22 cellular contexts compared by ENCODE assay signal in the genomic region with DNA sequence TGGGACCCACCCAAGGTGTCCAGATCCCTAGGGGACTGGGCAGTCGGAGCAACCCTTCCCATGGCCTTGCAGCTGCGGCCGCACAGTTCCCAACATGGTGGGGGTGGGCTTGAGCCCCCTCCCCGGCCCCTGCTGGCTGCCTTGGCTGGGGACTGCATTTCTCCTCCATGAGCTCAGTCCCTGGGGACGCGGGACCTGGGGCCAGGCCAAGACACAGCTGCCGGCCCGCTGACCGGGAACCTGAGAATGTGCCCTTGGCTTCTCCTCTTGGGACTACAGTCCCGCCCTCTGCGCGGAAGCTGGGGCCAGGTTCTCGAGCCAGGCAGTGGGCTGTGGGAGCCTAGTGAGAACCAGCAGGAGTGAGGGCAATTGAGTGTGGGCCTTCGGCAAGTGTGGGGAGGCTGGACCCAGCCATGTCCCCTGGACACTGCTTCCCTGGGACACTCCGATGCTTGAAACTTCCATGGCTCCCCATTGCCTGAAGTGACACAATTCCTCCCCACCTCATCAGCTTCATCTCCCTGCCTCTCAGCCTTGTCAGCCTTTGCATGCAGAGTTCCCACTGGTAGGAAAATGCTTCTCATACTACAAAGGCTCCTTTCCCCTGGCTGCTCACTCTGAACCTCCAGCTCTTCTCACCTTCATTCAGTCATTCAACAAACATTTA. TPM values are rescaled to one million over a fixed set of nuclear protein-coding genes. Genes with fewer than 3 reads are reported as not detected.
A peak's percentile ranks its signal among the peaks of the same experiment; 100 is the strongest.
DNase-seq lines count a peak whose midpoint lies in the region; ATAC-seq, FAIRE-seq and TF ChIP-seq lines count a peak whose summit lies in the region.
"Had no signal": no experiment of that assay in that cellular context is flagged by ENCODE, and none has a peak within 500 bp of the region (broad histone marks: within the 10 kb centered on the region; RNA-seq: fewer than 3 reads in every experiment).

No MANE protein-coding gene starts in this region.

- H3K27ac ChIP-seq in HepG2 (ENCODE audit: extremely low read length, insufficient read depth, low read length) (no peak overlapping the region), right lobe of liver (no peak overlapping the region), esophagus muscularis mucosa (replicated peaks in 1 of 4) (peak overlapping the region in 3 of 4 donors; percentile 27 to 41 (median 36)), aorta (ENCODE audit: low read depth in 1 of 2, low read length in 2 of 2) (peak overlapping the region in 1 of 2 donors; percentile 76)
- H3K27ac ChIP-seq: RWPE1 had no signal

- FAIRE-seq in HepG2 (lab: Jason Lieb, UNC): no peak
- FAIRE-seq: GM12878, HTR-8/SVneo, urothelium cell line had no signal

- no peak overlapping the region for H3K27ac Mint-ChIP-seq in mesothelial cell of epicardium
- no peak overlapping the region for H3K27ac Mint-ChIP-seq in stimulated activated memory B cell treated with anti-CD40 and anti-IgM and Interleukin-4, amounts not matched to agents 10 μg/mL and 1 μg/mL and 100 μg/mL, for 72 hours
- H3K27ac Mint-ChIP-seq: effector memory CD8-positive, alpha-beta T cell had no signal

- no peaks in the 10 kb centered on the region for H3K27me3 Mint-ChIP-seq in mesothelial cell of epicardium (ENCODE audit: low read depth)
- no peaks in the 10 kb centered on the region for H3K27me3 Mint-ChIP-seq in stimulated activated memory B cell treated with anti-CD40 and anti-IgM and Interleukin-4, amounts not matched to agents 10 μg/mL and 1 μg/mL and 100 μg/mL, for 72 hours

- no peaks in the 10 kb centered on the region for H3K36me3 Mint-ChIP-seq in mesothelial cell of epicardium
- no peaks in the 10 kb centered on the region for H3K36me3 Mint-ChIP-seq in stimulated activated memory B cell treated with anti-CD40 and anti-IgM and Interleukin-4, amounts not matched to agents 10 μg/mL and 1 μg/mL and 100 μg/mL, for 72 hours
- H3K36me3 Mint-ChIP-seq: CD4-positive, alpha-beta memory T cell had no signal

- no peaks in the 10 kb centered on the region for H4K20me1 ChIP-seq in HepG2 (ENCODE audit: insufficient read depth, low read length)

- H3K27me3 ChIP-seq in HepG2 (ENCODE audit: control insufficient read depth in 1 of 2, insufficient read depth in 2 of 2, low read length in 2 of 2) (peaks cover 0 to 2% of the 10 kb centered on the region in 2 experiments; a peak in 2 of 5 replicates), right lobe of liver (no peaks in the 10 kb centered on the region), esophagus muscularis mucosa (peaks cover 0 to 5% (median 0%) of the 10 kb centered on the region in 4 donors), aorta (ENCODE audit: control insufficient read depth in 1 of 2, insufficient read depth in 2 of 2, low read length in 1 of 2) (no peaks in the 10 kb centered on the region)
- H3K27me3 ChIP-seq: gastroesophageal sphincter had no signal

- H3K4me3 ChIP-seq in HepG2 (replicated peaks in 1 of 3; ENCODE audit: insufficient read depth in 1 of 3, low read depth in 2 of 3, low read length in 3 of 3) (no peak overlapping the region), right lobe of liver (no peak overlapping the region), esophagus muscularis mucosa (no peak overlapping the region), aorta (ENCODE audit: low read length in 2 of 2) (no peak overlapping the region)
- H3K4me3 ChIP-seq: gastroesophageal sphincter, GM12878, HAP-1, skin epidermis had no signal

- no peaks in the 10 kb centered on the region for H3K79me2 ChIP-seq in HepG2 (ENCODE audit: insufficient read depth, low read length)

- H3K4me3 Mint-ChIP-seq in mesothelial cell of epicardium: no peak overlapping the region
- H3K4me3 Mint-ChIP-seq in stimulated activated memory B cell treated with anti-CD40 and anti-IgM and Interleukin-4, amounts not matched to agents 10 μg/mL and 1 μg/mL and 100 μg/mL, for 72 hours: no peak overlapping the region
- H3K4me3 Mint-ChIP-seq: CD4-positive, alpha-beta memory T cell; effector memory CD8-positive, alpha-beta T cell had no signal

- in situ Hi-C loops in HepG2 (cut with HindIII; ENCODE audit: extremely low pct_ligation_motif_present, low pct_unique_long_range_greater_than_20kb): no loop called here

- POLR2A ChIA-PET in HepG2 (lab: Yijun Ruan, JAX): no interaction called here

- H3K9ac ChIP-seq in HepG2 (ENCODE audit: insufficient read depth, low read depth, low read length): no peak overlapping the region

- peaks cover 19% of the 10 kb centered on the region; the same call in 1 of the 2 replicates for H3K4me1 ChIP-seq in HepG2 (ENCODE audit: insufficient read depth, low read length)
- H3K4me1 ChIP-seq in right lobe of liver: no peaks in the 10 kb centered on the region
- peaks cover 0 to 6% (median 0%) of the 10 kb centered on the region in 4 donors for H3K4me1 ChIP-seq in esophagus muscularis mucosa
- H3K4me1 ChIP-seq in aorta (ENCODE audit: control insufficient read depth in 1 of 2, insufficient read depth in 2 of 2, low read length in 2 of 2): peaks cover 0 to 4% of the 10 kb centered on the region in 2 donors
- H3K4me1 ChIP-seq: gastroesophageal sphincter, HAP-1 had no signal

- 67% methylated on average over 3 of the region's 15 CpGs for WGBS in HepG2 (ENCODE audit: low lambda C conversion rate)
- WGBS in right lobe of liver (ENCODE audit: insufficient coverage, low coverage, low lambda C conversion rate, missing lambda C conversion rate): 83% methylated on average over 4 of the region's 15 CpGs
- 54% methylated on average over 7 of the region's 15 CpGs for WGBS in esophagus muscularis mucosa
- 1 to 6% methylated on average over 15 of the region's 15 CpGs for WGBS in aorta, 2 donors

- CTCF ChIA-PET in HepG2 (lab: Yijun Ruan, JAX; ENCODE audit: low intra/inter-chr PET ratio, low total read pairs): no interaction called here

- no peaks in the 10 kb centered on the region for H3K9me3 ChIP-seq in HepG2 (ENCODE audit: low read length)
- no peaks in the 10 kb centered on the region for H3K9me3 ChIP-seq in right lobe of liver
- no peaks in the 10 kb centered on the region for H3K9me3 ChIP-seq in esophagus muscularis mucosa
- H3K9me3 ChIP-seq in aorta (ENCODE audit: control insufficient read depth, low read length): no peaks in the 10 kb centered on the region
- H3K9me3 ChIP-seq: gastroesophageal sphincter, HAP-1 had no signal

- no peaks in the 10 kb centered on the region for H3K4me1 Mint-ChIP-seq in mesothelial cell of epicardium
- no peaks in the 10 kb centered on the region for H3K4me1 Mint-ChIP-seq in stimulated activated memory B cell treated with anti-CD40 and anti-IgM and Interleukin-4, amounts not matched to agents 10 μg/mL and 1 μg/mL and 100 μg/mL, for 72 hours
- H3K4me1 Mint-ChIP-seq: CD4-positive, alpha-beta memory T cell had no signal

- intact Hi-C loops in HepG2 (cut with micrococcal nuclease; ENCODE audit: unreplicated experiment): no loop called here
- intact Hi-C loops in right lobe of liver (cut with DNase I): no loop called here
- intact Hi-C loops in esophagus muscularis mucosa (cut with DNase I): no loop called here
- intact Hi-C loops in aorta (cut with DNase I): loop anchor here (1.0 to 5.0 kb wide), 2 partner anchors 19 to 33 kb away; no protein-coding TSS in a partner anchor

- no peaks in the 10 kb centered on the region for H3K9me3 Mint-ChIP-seq in mesothelial cell of epicardium
- H3K9me3 Mint-ChIP-seq in stimulated activated memory B cell treated with anti-CD40 and anti-IgM and Interleukin-4, amounts not matched to agents 10 μg/mL and 1 μg/mL and 100 μg/mL, for 72 hours: no peaks in the 10 kb centered on the region
- H3K9me3 Mint-ChIP-seq: effector memory CD8-positive, alpha-beta T cell had no signal

- ATAC-seq in HepG2 (no peak), right lobe of liver (no peak), aorta (ENCODE audit: low FRiP score) (peak; percentile 82)
- ATAC-seq in stimulated activated memory B cell treated with anti-CD40 and anti-IgM and Interleukin-4, amounts not matched to agents 10 μg/mL and 1 μg/mL and 100 μg/mL, for 72 hours: no peak
- ATAC-seq: effector memory CD8-positive, alpha-beta T cell; gastroesophageal sphincter; GM12878 had no signal

- H3K4me2 ChIP-seq in HepG2 (ENCODE audit: low read depth, low read length): no peak overlapping the region

- no peaks in the 10 kb centered on the region for H3K36me3 ChIP-seq in HepG2 (replicated peaks in 1 of 2; ENCODE audit: control insufficient read depth in 1 of 2, insufficient read depth in 2 of 2, low read length in 2 of 2)
- no peaks in the 10 kb centered on the region for H3K36me3 ChIP-seq in right lobe of liver
- H3K36me3 ChIP-seq in esophagus muscularis mucosa: no peaks in the 10 kb centered on the region
- H3K36me3 ChIP-seq in aorta (ENCODE audit: control insufficient read depth in 1 of 2, insufficient read depth in 2 of 2, low read length in 1 of 2): no peaks in the 10 kb centered on the region
- H3K36me3 ChIP-seq: gastroesophageal sphincter, HAP-1 had no signal

- TF ChIP-seq CTCF in HepG2 (CRISPR knock-in tag; IDR thresholded peaks at IDR 0.05): no peak
- no peak for TF ChIP-seq CTCF in right lobe of liver (IDR thresholded peaks at IDR 0.05)
- TF ChIP-seq CTCF in esophagus muscularis mucosa (IDR thresholded peaks at IDR 0.05): no peak
- no peak for TF ChIP-seq CTCF in mesothelial cell of epicardium (IDR thresholded peaks at IDR 0.05; ENCODE audit: unreplicated experiment)

- TF ChIP-seq POLR2A in HepG2 (IDR thresholded peaks at IDR 0.05; ENCODE audit: insufficient read depth in 1 of 2, low read depth in 2 of 2, low read length in 2 of 2): no peak
- TF ChIP-seq POLR2A in right lobe of liver (IDR thresholded peaks at IDR 0.05): no peak
- TF ChIP-seq POLR2A in esophagus muscularis mucosa (IDR thresholded peaks at IDR 0.05; ENCODE audit: low read depth): no peak

- DNase-seq in HepG2 (ENCODE audit: low spot score): no peak
- no peak for DNase-seq in right lobe of liver
- no peak for DNase-seq in esophagus muscularis mucosa (ENCODE audit: extremely low spot score)
- DNase-seq in left kidney (ENCODE audit: low read depth, low spot score): peak; percentile 31
- peak; percentile 92 to 98 for DNase-seq in aorta
- no peak for DNase-seq in NCI-H524 treated with DMSO at 0.1 percent for 48 hours (lab: John Stamatoyannopoulos, UW)
- no peak for DNase-seq in mesothelial cell of epicardium (ENCODE audit: low spot score in 2 of 2, unreplicated experiment in 2 of 2)
- DNase-seq: activated effector memory CD4-positive, alpha-beta T cell treated with anti-CD3 and anti-CD28 coated beads, Interleukin-2, amount 50 U/mL, for 16 hours; CD4-positive, alpha-beta memory T cell; effector memory CD8-positive, alpha-beta T cell; mesenchymal stem cell; stimulated activated naive CD4-positive, alpha-beta T cell had no signal

- BruUV-seq in HepG2 (replicated peaks; lab: Mats Ljungman, UMichigan): no TSS peak

- H2AFZ ChIP-seq in HepG2 (ENCODE audit: low read length): no peak overlapping the region

- no peak for TF ChIP-seq EP300 in HepG2 (IDR thresholded peaks at IDR 0.05; ENCODE audit: low read depth in 2 of 2, low read length in 2 of 2)
- no peak for TF ChIP-seq EP300 in HepG2 (CRISPR knock-in tag; IDR thresholded peaks at IDR 0.05; ENCODE audit: borderline replicate concordance)
- TF ChIP-seq EP300 in esophagus muscularis mucosa (IDR thresholded peaks at IDR 0.05): no peak

- TF ChIP-seq RAD21 in HepG2 (CRISPR knock-in tag; IDR thresholded peaks at IDR 0.05): no peak

RNA-seq across cellular contexts. Expression of gene NOTCH3, which starts 13.1 kb away (rescaled TPM):
- total RNA-seq in HepG2 (2016; rRNA removed; fragmentation: Illumina TruSeq; extraction: Trizol) (0.09 TPM in 1 of 2 replicates, not detected in the other), right lobe of liver (1 to 10 TPM; 1.7 to 6.7 (median 2.4) TPM), esophagus muscularis mucosa (10 to 100 TPM; 19.9 to 78.7 (median 49.1) TPM), aorta (100 to 1,000 TPM; 376 to 423 TPM), mesothelial cell of epicardium (192 to 204 TPM (median 192 TPM) in 3 replicates)
- under 0.01 TPM in 1 of 2 replicates, not detected in the other for total RNA-seq in HepG2 (2016; cell fraction: cytosol; rRNA removed; fragmentation: Illumina TruSeq; extraction: Trizol; ENCODE audit: low read depth)
- total RNA-seq in HepG2 (2016; cell fraction: insoluble cytoplasmic fraction; rRNA removed; fragmentation: Illumina TruSeq; extraction: Trizol): 0.09 TPM in 1 of 2 replicates, not detected in the other
- 0.03 TPM in 2 replicates for total RNA-seq in HepG2 (2016; cell fraction: membrane; rRNA removed; fragmentation: Illumina TruSeq; extraction: Trizol)
- 0.44 and 0.93 TPM in 2 replicates for total RNA-seq in HepG2 (2016; cell fraction: nucleus; rRNA removed; fragmentation: Illumina TruSeq; extraction: Trizol)
- polyA plus RNA-seq in HepG2 (2011; rRNA removed) (0.28 and 0.43 TPM in 2 replicates), aorta (100 to 1,000 TPM in 1 of 2 donors, 10 to 100 TPM in 1; 23.5 to 160 TPM)
- 0.09 and 0.27 TPM in 2 replicates for polyA plus RNA-seq in HepG2 (2011; cell fraction: cytosol; rRNA removed)
- polyA plus RNA-seq in HepG2 (2011; cell fraction: nucleus; rRNA removed): 1.4 and 2.1 TPM in 2 replicates
- 0.20 and 0.63 TPM in 2 replicates for polyA plus RNA-seq in HepG2 (2012)
- 0.01 and 0.02 TPM in 2 replicates for polyA plus RNA-seq in HepG2 (2016; cell fraction: cytosol; fragmentation: Illumina TruSeq; extraction: Trizol; ENCODE audit: low read depth)
- polyA plus RNA-seq in HepG2 (2016; cell fraction: insoluble cytoplasmic fraction; fragmentation: Illumina TruSeq; extraction: Trizol; ENCODE audit: low read depth): 0.04 TPM in 1 of 2 replicates, not detected in the other
- 0.01 and 0.05 TPM in 2 replicates for polyA plus RNA-seq in HepG2 (2016; cell fraction: membrane; fragmentation: Illumina TruSeq; extraction: Trizol; ENCODE audit: low read depth)
- polyA plus RNA-seq in HepG2 (2016; cell fraction: nucleus; fragmentation: Illumina TruSeq; extraction: Trizol; ENCODE audit: insufficient read depth, low read depth): 0.29 and 0.71 TPM in 2 replicates
- 0.54 and 1.5 TPM in 2 replicates for polyA minus RNA-seq in HepG2 (2011; rRNA and poly(A)+ RNA removed; ENCODE audit: low replicate concordance)
- 0.70 and 0.79 TPM in 2 replicates for polyA minus RNA-seq in HepG2 (2011; cell fraction: cytosol; rRNA and poly(A)+ RNA removed)
- polyA minus RNA-seq in HepG2 (2011; cell fraction: nucleus; rRNA and poly(A)+ RNA removed): 0.50 and 1.9 TPM in 2 replicates
- total RNA-seq: activated CD8-positive, alpha-beta memory T cell treated with anti-CD3 and anti-CD28 coated beads for 36 hours; T-helper 1 cell treated with Interleukin-12 subunit alpha and Interleukin-12 subunit beta and Interleukin-4 antibody, amounts not matched to agents 30 ng/mL and 1 ng/mL, for 36 hours had no signal
- polyA plus RNA-seq: CD4-positive, alpha-beta memory T cell had no signal

RNA-seq across cellular contexts. Expression of gene EPHX3, which starts 18.4 kb away (rescaled TPM):
- total RNA-seq in HepG2 (2016; rRNA removed; fragmentation: Illumina TruSeq; extraction: Trizol): 0.07 TPM in 1 of 2 replicates, not detected in the other
- total RNA-seq in HepG2 (2016; cell fraction: cytosol; rRNA removed; fragmentation: Illumina TruSeq; extraction: Trizol; ENCODE audit: low read depth): not detected in 2 replicates
- 0.06 TPM in 1 of 2 replicates, not detected in the other for total RNA-seq in HepG2 (2016; cell fraction: insoluble cytoplasmic fraction; rRNA removed; fragmentation: Illumina TruSeq; extraction: Trizol)
- not detected in 2 replicates for total RNA-seq in HepG2 (2016; cell fraction: membrane; rRNA removed; fragmentation: Illumina TruSeq; extraction: Trizol)
- not detected in 2 replicates for total RNA-seq in HepG2 (2016; cell fraction: nucleus; rRNA removed; fragmentation: Illumina TruSeq; extraction: Trizol)
- polyA plus RNA-seq in HepG2 (2011; rRNA removed): 0.15 and 0.17 TPM in 2 replicates
- 0.04 and 0.05 TPM in 2 replicates for polyA plus RNA-seq in HepG2 (2011; cell fraction: cytosol; rRNA removed)
- polyA plus RNA-seq in HepG2 (2011; cell fraction: nucleus; rRNA removed): 0.78 and 0.82 TPM in 2 replicates
- 0.07 TPM in 1 of 2 replicates, not detected in the other for polyA plus RNA-seq in HepG2 (2012)
- not detected in 2 replicates for polyA plus RNA-seq in HepG2 (2016; cell fraction: cytosol; fragmentation: Illumina TruSeq; extraction: Trizol; ENCODE audit: low read depth)
- polyA plus RNA-seq in HepG2 (2016; cell fraction: insoluble cytoplasmic fraction; fragmentation: Illumina TruSeq; extraction: Trizol; ENCODE audit: low read depth): not detected in 2 replicates
- polyA plus RNA-seq in HepG2 (2016; cell fraction: membrane; fragmentation: Illumina TruSeq; extraction: Trizol; ENCODE audit: low read depth): 0.10 TPM in 1 of 2 replicates, not detected in the other
- polyA plus RNA-seq in HepG2 (2016; cell fraction: nucleus; fragmentation: Illumina TruSeq; extraction: Trizol; ENCODE audit: insufficient read depth, low read depth): not detected in 2 replicates
- 0.76 and 0.96 TPM in 2 replicates for polyA minus RNA-seq in HepG2 (2011; rRNA and poly(A)+ RNA removed; ENCODE audit: low replicate concordance)
- polyA minus RNA-seq in HepG2 (2011; cell fraction: cytosol; rRNA and poly(A)+ RNA removed): not detected in 2 replicates
- 0.99 and 1.2 TPM in 2 replicates for polyA minus RNA-seq in HepG2 (2011; cell fraction: nucleus; rRNA and poly(A)+ RNA removed)
- under 1 TPM in 3 of 6 experiments, not detected in 3; 0.20 to 0.25 (median 0.22) TPM for total RNA-seq in right lobe of liver
- total RNA-seq in esophagus muscularis mucosa: 1 to 10 TPM in 1 of 4 donors, not detected in 3; 1.6 TPM
- 1 to 10 TPM in 1 of 2 donors, under 1 TPM in 1; 0.48 to 1.0 TPM for total RNA-seq in aorta
- 1 to 10 TPM in 1 of 2 donors, not detected in 1; 1.0 TPM for polyA plus RNA-seq in aorta
- total RNA-seq in mesothelial cell of epicardium: 2.1 to 2.4 TPM (median 2.1 TPM) in 3 replicates
- total RNA-seq: GM12878; T-helper 1 cell treated with Interleukin-12 subunit alpha and Interleukin-12 subunit beta and Interleukin-4 antibody, amounts not matched to agents 30 ng/mL and 1 ng/mL, for 36 hours had no signal
- polyA plus RNA-seq: CD4-positive, alpha-beta memory T cell had no signal

Comparison
In these comparisons a context has a peak if more than half of its experiments do, and no peak if none do; other contexts are left out.
1. DNase-seq: peak in left kidney (single experiment) and aorta (2 of 2); none in HepG2 (single experiment), right lobe of liver (0 of 3), esophagus muscularis mucosa (single experiment), NCI-H524 treated with DMSO at 0.1 percent for 48 hours (single experiment) and mesothelial cell of epicardium (0 of 2).
2. H3K27ac ChIP-seq: peak in esophagus muscularis mucosa (3 of 4); none in HepG2 (single experiment) and right lobe of liver (0 of 3).
3. intact Hi-C loops: an anchor here in aorta (1.0 to 5.0 kb wide); none called in HepG2, right lobe of liver and esophagus muscularis mucosa.